In genomic region chr18:57710226-57710625, GRCh38 we compare ENCODE assay signal across 22 cellular contexts.
"Had no signal": no experiment of that assay in that cellular context is flagged by ENCODE, and none has a peak within 500 bp of the region (broad histone marks: within the 10 kb centered on the region; RNA-seq: fewer than 3 reads in every experiment).

No MANE protein-coding gene starts in this region.

- H3K9me3 Mint-ChIP-seq: endodermal cell had no signal

- H3K36me3 Mint-ChIP-seq: neural progenitor cell had no signal

- H3K4me1 ChIP-seq: neural progenitor cell had no signal

- H3K27me3 Mint-ChIP-seq: activated B cell treated with CpG ODN at 0.5 μM for 24 hours; activated CD4-positive, alpha-beta memory T cell treated with anti-CD3 and anti-CD28 coated beads for 36 hours; activated naive CD8-positive, alpha-beta T cell treated with anti-CD3 and anti-CD28 coated beads for 36 hours; naive thymus-derived CD4-positive, alpha-beta T cell; progenitor cell of endocrine pancreas had no signal

- ATAC-seq: gastrocnemius medialis; left cardiac atrium; naive thymus-derived CD4-positive, alpha-beta T cell had no signal

- H3K9ac ChIP-seq: neural progenitor cell had no signal

- H3K27ac Mint-ChIP-seq: activated B cell treated with CpG ODN at 0.5 μM for 24 hours; activated CD4-positive, alpha-beta memory T cell treated with anti-CD3 and anti-CD28 coated beads for 36 hours; activated naive CD8-positive, alpha-beta T cell treated with anti-CD3 and anti-CD28 coated beads for 36 hours; endodermal cell; naive thymus-derived CD4-positive, alpha-beta T cell; neural progenitor cell; progenitor cell of endocrine pancreas; T-helper 1 cell treated with Interleukin-12 subunit alpha and Interleukin-12 subunit beta and Interleukin-4 antibody, amounts not matched to agents 30 μg/mL and 1 μg/mL, for 36 hours had no signal

- H3K4me3 Mint-ChIP-seq: activated B cell treated with CpG ODN at 0.5 μM for 24 hours; activated CD4-positive, alpha-beta memory T cell treated with anti-CD3 and anti-CD28 coated beads for 36 hours; activated naive CD8-positive, alpha-beta T cell treated with anti-CD3 and anti-CD28 coated beads for 36 hours; endodermal cell; naive thymus-derived CD4-positive, alpha-beta T cell; neural progenitor cell; T-helper 1 cell treated with Interleukin-12 subunit alpha and Interleukin-12 subunit beta and Interleukin-4 antibody, amounts not matched to agents 30 μg/mL and 1 μg/mL, for 36 hours had no signal

- H3K27me3 ChIP-seq: esophagus squamous epithelium, gastrocnemius medialis, neural progenitor cell, spleen had no signal

- DNase-seq: activated B cell treated with CpG ODN at 0.5 μM for 24 hours; activated CD4-positive, alpha-beta memory T cell treated with anti-CD3 and anti-CD28 coated beads for 36 hours; activated CD4-positive, alpha-beta T cell treated with anti-CD3 and anti-CD28 coated beads for 4 hours; activated naive CD4-positive, alpha-beta T cell treated with Interleukin-2 at 50 U/mL for 16 hours; activated naive CD8-positive, alpha-beta T cell treated with anti-CD3 and anti-CD28 coated beads for 36 hours; activated T-cell treated with anti-CD3 and anti-CD28 coated beads, Interleukin-2, amount 50 U/mL, for 48 hours; amniotic stem cell; endodermal cell; esophagus squamous epithelium; gastrocnemius medialis; head of caudate nucleus; left cardiac atrium; mesenchymal stem cell; naive thymus-derived CD4-positive, alpha-beta T cell; spleen; stimulated activated CD4-positive, alpha-beta T cell treated with anti-CD3 and anti-CD28 coated beads, Interleukin-4, amount 100 ng/mL, for 1 hour; stimulated activated naive CD4-positive, alpha-beta T cell treated with Interleukin-2 at 50 U/mL for 16 hours had no signal

- H3K9me3 ChIP-seq: esophagus squamous epithelium, gastrocnemius medialis, thoracic aorta had no signal

- H3K36me3 ChIP-seq: gastrocnemius medialis, neural progenitor cell, spleen, thoracic aorta had no signal

- H3K4me3 ChIP-seq: coronary artery, esophagus squamous epithelium, gastrocnemius medialis, neural progenitor cell, spleen, thoracic aorta had no signal

- H3K27ac ChIP-seq: coronary artery, esophagus squamous epithelium, gastrocnemius medialis, neural progenitor cell, spleen had no signal

- H3K4me1 Mint-ChIP-seq: activated naive CD8-positive, alpha-beta T cell treated with anti-CD3 and anti-CD28 coated beads for 36 hours; neural progenitor cell had no signal
